Comparison of ENCODE assay signal across 15 cellular contexts in the genomic region with DNA sequence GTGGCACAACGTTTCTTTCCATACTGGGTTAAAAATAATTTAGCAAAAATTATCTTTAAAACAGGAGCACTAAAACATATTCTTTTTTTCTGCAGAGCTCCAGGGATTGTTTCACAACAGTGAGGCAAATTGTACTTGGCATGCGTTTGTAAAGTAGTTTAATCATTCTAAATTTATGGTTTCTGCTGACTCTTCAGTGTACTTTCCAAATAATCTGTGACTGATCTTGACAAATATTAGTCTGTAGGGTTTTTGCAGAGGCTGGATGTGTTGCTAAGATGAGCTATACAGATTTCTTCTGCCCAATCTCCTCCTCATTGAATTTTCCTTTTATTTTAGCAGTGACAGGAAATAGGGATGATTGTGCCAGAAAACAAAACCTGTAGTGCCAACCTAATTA.
A peak's percentile ranks its signal among the peaks of the same experiment; 100 is the strongest.
DNase-seq lines count a peak whose midpoint lies in the region; ATAC-seq, FAIRE-seq and TF ChIP-seq lines count a peak whose summit lies in the region.
"Had no signal": no experiment of that assay in that cellular context is flagged by ENCODE, and none has a peak within 500 bp of the region (broad histone marks: within the 10 kb centered on the region; RNA-seq: fewer than 3 reads in every experiment).

No MANE protein-coding gene starts in this region.

- H3K36me3 Mint-ChIP-seq in natural killer cell treated with Interleukin-12 subunit alpha and Interleukin-12 subunit beta and Interleukin-15 and Interleukin-18, amount 100 ng/mL, for 72 hours, result no peaks in the 10 kb centered on the region

- TF ChIP-seq CTCF in LNCaP clone FGC (IDR thresholded peaks at IDR 0.05; ENCODE audit: control insufficient read depth, extremely low read depth, insufficient read depth), result no peak
- TF ChIP-seq CTCF in VCaP (conservative IDR thresholded peaks at IDR 0.05), result no peak

- peak; percentile 93 for FAIRE-seq in islet of Langerhans (lab: Jason Lieb, UNC)
- FAIRE-seq: A549 had no signal

- peaks cover 4 to 5% of the 10 kb centered on the region in 2 donors for H3K27me3 Mint-ChIP-seq in natural killer cell treated with Interleukin-12 subunit alpha and Interleukin-12 subunit beta and Interleukin-15 and Interleukin-18, amount 100 ng/mL, for 72 hours
- H3K27me3 Mint-ChIP-seq: IgD-negative memory B cell had no signal

- H3K4me3 ChIP-seq in LNCaP clone FGC (ENCODE audit: low read depth, low read length), result no peak overlapping the region
- H3K4me3 ChIP-seq: A549, BLaER1, GM23338 had no signal

- no peak overlapping the region for H3K4me3 Mint-ChIP-seq in natural killer cell treated with Interleukin-12 subunit alpha and Interleukin-12 subunit beta and Interleukin-15 and Interleukin-18, amount 100 ng/mL, for 72 hours
- H3K4me3 Mint-ChIP-seq: CD8-positive, alpha-beta memory T cell; GM23338; H9; IgD-negative memory B cell had no signal

- H3K9me3 Mint-ChIP-seq in natural killer cell treated with Interleukin-12 subunit alpha and Interleukin-12 subunit beta and Interleukin-15 and Interleukin-18, amount 100 ng/mL, for 72 hours, result no peaks in the 10 kb centered on the region
- H3K9me3 Mint-ChIP-seq: CD8-positive, alpha-beta memory T cell; GM23338; H9 had no signal

- DNase-seq in LNCaP clone FGC (ENCODE audit: low read depth), result peak; percentile 8
- DNase-seq in natural killer cell treated with Interleukin-12 subunit alpha and Interleukin-12 subunit beta and Interleukin-15 and Interleukin-18, amount 100 ng/mL, for 72 hours (ENCODE audit: low spot score), result no peak
- DNase-seq: Caco-2; CD8-positive, alpha-beta memory T cell; DND-41; GF-D8; H9 had no signal

- H3K27ac Mint-ChIP-seq in natural killer cell treated with Interleukin-12 subunit alpha and Interleukin-12 subunit beta and Interleukin-15 and Interleukin-18, amount 100 ng/mL, for 72 hours, result no peak overlapping the region
- H3K27ac Mint-ChIP-seq: GM23338, IgD-negative memory B cell had no signal

- no peaks in the 10 kb centered on the region for H3K4me1 Mint-ChIP-seq in natural killer cell treated with Interleukin-12 subunit alpha and Interleukin-12 subunit beta and Interleukin-15 and Interleukin-18, amount 100 ng/mL, for 72 hours (ENCODE audit: low read depth in 2 of 2)
- H3K4me1 Mint-ChIP-seq: CD8-positive, alpha-beta memory T cell; GM23338; H9; IgD-negative memory B cell had no signal

- peak overlapping the region; percentile 74 for H3K27ac ChIP-seq in VCaP
- H3K27ac ChIP-seq: A549, BLaER1 had no signal

- ATAC-seq in natural killer cell treated with Interleukin-12 subunit alpha and Interleukin-12 subunit beta and Interleukin-15 and Interleukin-18, amount 100 ng/mL, for 72 hours, result no peak
- ATAC-seq in HG03460 (IDR thresholded peaks at IDR 0.05; ENCODE audit: unreplicated experiment) (no peak), GM21381 (IDR thresholded peaks at IDR 0.05; ENCODE audit: unreplicated experiment) (no peak)
- ATAC-seq: A549, GM23338 had no signal
